In genomic region chr12:85445060-85445938, GRCh38 we compare ENCODE assay signal across 19 cellular contexts.
A peak's percentile ranks its signal among the peaks of the same experiment; 100 is the strongest.
DNase-seq lines count a peak whose midpoint lies in the region; ATAC-seq and TF ChIP-seq lines count a peak whose summit lies in the region.
"Had no signal": no experiment of that assay in that cellular context is flagged by ENCODE, and none has a peak within 500 bp of the region (broad histone marks: within the 10 kb centered on the region; RNA-seq: fewer than 3 reads in every experiment).

No MANE protein-coding gene starts in this region.

- POLR2A ChIA-PET in SK-N-SH (lab: Yijun Ruan, JAX), result no interaction called here

- H2AFZ ChIP-seq in SK-N-SH (ENCODE audit: low read depth), result no peak overlapping the region

- WGBS in SK-N-SH (ENCODE audit: low lambda C conversion rate), result 50% methylated on average over 6 of the region's 6 CpGs
- WGBS in right cardiac atrium, result 50% methylated on average over 6 of the region's 6 CpGs
- 44 to 48% methylated on average over 6 of the region's 6 CpGs for WGBS in heart right ventricle, 2 donors

- H3K4me2 ChIP-seq in SK-N-SH, result no peak overlapping the region

- no peak for TF ChIP-seq CTCF in SK-N-SH (IDR thresholded peaks at IDR 0.05)
- TF ChIP-seq CTCF in uterus (IDR thresholded peaks at IDR 0.05), result no peak
- TF ChIP-seq CTCF in heart right ventricle (IDR thresholded peaks at IDR 0.05), result no peak

- no peaks in the 10 kb centered on the region for H3F3A ChIP-seq in SK-N-SH (replicated peaks; ENCODE audit: insufficient read depth)

- H3K79me2 ChIP-seq in SK-N-SH (ENCODE audit: insufficient read depth), result no peaks in the 10 kb centered on the region

- H3K36me3 ChIP-seq in SK-N-SH (replicated peaks in 1 of 2; ENCODE audit: control insufficient read depth in 1 of 2, insufficient read depth in 2 of 2, low read length in 1 of 2) (no peaks in the 10 kb centered on the region), SK-N-MC (ENCODE audit: insufficient read depth, low read length) (no peaks in the 10 kb centered on the region), uterus (no peaks in the 10 kb centered on the region), heart right ventricle (no peaks in the 10 kb centered on the region)

- H3K9me2 ChIP-seq in SK-N-SH, result no peaks in the 10 kb centered on the region

- H3K9me3 ChIP-seq in SK-N-SH (no peaks in the 10 kb centered on the region), SK-N-MC (ENCODE audit: low read depth, low read length) (no peaks in the 10 kb centered on the region), right cardiac atrium (ENCODE audit: control insufficient read depth, low read length) (no peaks in the 10 kb centered on the region), uterus (no peaks in the 10 kb centered on the region), heart right ventricle (no peaks in the 10 kb centered on the region)

- TF ChIP-seq EP300 in SK-N-SH (IDR thresholded peaks at IDR 0.05; ENCODE audit: borderline replicate concordance in 1 of 2, low read depth in 1 of 2, low read length in 1 of 2), result no peak

- no peak for TF ChIP-seq POLR2A in uterus (IDR thresholded peaks at IDR 0.05)

- no peak for TF ChIP-seq RAD21 in SK-N-SH (IDR thresholded peaks at IDR 0.05; ENCODE audit: low read length)

- ATAC-seq in SK-N-SH treated with all-trans-retinoic acid at 6 μM for 48 hours, result no peak
- no peak for ATAC-seq in right cardiac atrium
- ATAC-seq in heart right ventricle, result no peak
- ATAC-seq: activated naive CD4-positive, alpha-beta T cell treated with anti-CD3 and anti-CD28 coated beads, Interleukin-2, amount 50 U/mL, for 72 hours; HCT116; left lobe of liver had no signal

- CTCF ChIA-PET in SK-N-SH (lab: Yijun Ruan, JAX), result interaction anchor here (0.5 to 3.2 kb wide), 7 partner anchors 21 to 578 kb away, joined by 3 to 21 read pairs (median 4); no protein-coding TSS in a partner anchor

- H4K20me1 ChIP-seq in SK-N-SH (ENCODE audit: insufficient read depth), result no peaks in the 10 kb centered on the region

- H3K4me1 ChIP-seq in SK-N-SH (ENCODE audit: control insufficient read depth in 1 of 2, insufficient read depth in 2 of 2, low read depth in 1 of 2, low read length in 1 of 2) (no peaks in the 10 kb centered on the region; a peak in 1 of 4 replicates), right cardiac atrium (ENCODE audit: control insufficient read depth, insufficient read depth, low read length) (no peaks in the 10 kb centered on the region), uterus (no peaks in the 10 kb centered on the region), heart right ventricle (no peaks in the 10 kb centered on the region)

- H3K27me3 ChIP-seq in SK-N-SH (ENCODE audit: insufficient read depth) (no peaks in the 10 kb centered on the region), right cardiac atrium (ENCODE audit: control insufficient read depth, insufficient read depth) (no peaks in the 10 kb centered on the region), uterus (no peaks in the 10 kb centered on the region), heart right ventricle (peaks cover 0 to 25% (median 0%) of the 10 kb centered on the region in 7 donors)

- DNase-seq in SK-N-SH, result peak; percentile 2
- no peak for DNase-seq in SK-N-MC (ENCODE audit: low read depth, low spot score)
- peak; percentile 83 for DNase-seq in kidney tubule cell (ENCODE audit: low spot score)
- DNase-seq in NCI-H345 (lab: John Stamatoyannopoulos, UW), result no peak
- DNase-seq in right cardiac atrium, result no peak
- DNase-seq in uterus, result no peak
- no peak for DNase-seq in heart right ventricle
- DNase-seq: activated CD4-positive, alpha-beta memory T cell treated with anti-CD3 and anti-CD28 coated beads, Interleukin-2, amount 10 ng/mL, durations not matched to agents 7 days and 5 days; activated T-cell treated with anti-CD3 and anti-CD28 coated beads, Interleukin-2, amount 50 U/mL, for 48 hours; CD4-positive, CD25-positive, alpha-beta regulatory T cell; DND-41; NCI-H187; SHP77 treated with DMSO at 0.1 percent for 48 hours; stimulated activated CD4-positive, alpha-beta T cell treated with anti-CD3 and anti-CD28 coated beads, Interleukin-12 subunit alpha, Interleukin-12 subunit beta, amount 100 ng/mL, for 4 hours; substantia nigra had no signal

- H3K27ac ChIP-seq in SK-N-SH (ENCODE audit: low read depth in 2 of 2, low read length in 1 of 2) (no peak overlapping the region), SK-N-MC (no peak overlapping the region), right cardiac atrium (ENCODE audit: low read length) (no peak overlapping the region), uterus (no peak overlapping the region), heart right ventricle (no peak overlapping the region)

- no peak overlapping the region for H3K4me3 ChIP-seq in SK-N-SH (ENCODE audit: low read depth in 2 of 2, low read length in 1 of 2)
- H3K4me3 ChIP-seq in SK-N-MC, result peak overlapping the region; percentile 19
- H3K4me3 ChIP-seq in right cardiac atrium (ENCODE audit: low read length), result no peak overlapping the region
- H3K4me3 ChIP-seq in uterus, result no peak overlapping the region
- H3K4me3 ChIP-seq in heart right ventricle, result no peak overlapping the region

- H3K9ac ChIP-seq in SK-N-SH (no peak overlapping the region), SK-N-MC (ENCODE audit: insufficient read length) (no peak overlapping the region)

- intact Hi-C loops in right cardiac atrium (cut with DNase I) (no loop called here), uterus (cut with DNase I; ENCODE audit: low total_unique reads) (no loop called here), heart right ventricle (cut with DNase I) (loop anchor here in 2 of 10 donors (10.0 kb wide), 2 partner anchors 360 to 370 kb away; no protein-coding TSS in a partner anchor)

TF ChIP-seq in SK-N-SH, 30 proteins besides CTCF, POLR2A, EP300 and RAD21:
- TF ChIP-seq NFIC (IDR thresholded peaks at IDR 0.05; ENCODE audit: borderline replicate concordance), result no peak
- peak; percentile 30 for TF ChIP-seq GATA2 (CRISPR knock-in tag; IDR thresholded peaks at IDR 0.05)
- TF ChIP-seq RXRA (IDR thresholded peaks at IDR 0.05; ENCODE audit: borderline replicate concordance, low read depth), result no peak

TF ChIP-seq in SK-N-SH treated with all-trans-retinoic acid at 6 μM for 48 hours, 23 proteins besides CTCF, POLR2A, EP300 and RAD21:
- TF ChIP-seq ZNF70 (CRISPR knock-in tag; IDR thresholded peaks at IDR 0.05), result no peak

Comparison
In these comparisons a context has a peak if more than half of its experiments do, and no peak if none do; other contexts are left out.
1. DNase-seq: peak in SK-N-SH (single experiment) and kidney tubule cell (single experiment); none in SK-N-MC (single experiment), NCI-H345 (single experiment), right cardiac atrium (0 of 3), uterus (0 of 2) and heart right ventricle (0 of 2).